19 cellular contexts compared by ENCODE assay signal in genomic region chr6:93985953-93986352, GRCh38.
DNase-seq lines count a peak whose midpoint lies in the region; ATAC-seq, FAIRE-seq and TF ChIP-seq lines count a peak whose summit lies in the region.
"Had no signal": no experiment of that assay in that cellular context is flagged by ENCODE, and none has a peak within 500 bp of the region (broad histone marks: within the 10 kb centered on the region; RNA-seq: fewer than 3 reads in every experiment).

No MANE protein-coding gene starts in this region.

- H3K27ac ChIP-seq in H1 (ENCODE audit: low read depth, low read length) (no peak overlapping the region), mesendoderm (ENCODE audit: low read depth, low read length) (no peak overlapping the region), foreskin keratinocyte (no peak overlapping the region)
- H3K27ac ChIP-seq: BLaER1 treated with 17β-estradiol and CSF1 and Interleukin-3, amounts not matched to agents 10 nM and 100 nM had no signal

- FAIRE-seq in H1 (lab: Jason Lieb, UNC), result no peak
- FAIRE-seq: GM12878, HTR-8/SVneo had no signal

- H3K27ac Mint-ChIP-seq in activated naive CD4-positive, alpha-beta T cell treated with anti-CD3 and anti-CD28 coated beads, Interleukin-2, amount 50 U/mL, for 72 hours, result no peak overlapping the region
- H3K27ac Mint-ChIP-seq: B cell; CD8-positive, alpha-beta T cell; HFFc6 had no signal

- H2AK5ac ChIP-seq in H1 (ENCODE audit: low read depth, low read length) (no peak overlapping the region), mesendoderm (ENCODE audit: low read length) (no peak overlapping the region)

- TF ChIP-seq RAD21 in H1 (IDR thresholded peaks at IDR 0.05 in 1 of 2, conservative IDR thresholded peaks at IDR 0.05 in 1 of 2; ENCODE audit: low read depth in 2 of 2, low read length in 2 of 2), result no peak

- no peak overlapping the region for H2BK15ac ChIP-seq in H1 (ENCODE audit: low read length)
- H2BK15ac ChIP-seq in mesendoderm (replicated peaks; ENCODE audit: low read depth), result no peak overlapping the region

- no peak overlapping the region for H3K14ac ChIP-seq in H1 (ENCODE audit: insufficient read length)

- H4K20me1 ChIP-seq in H1 (replicated peaks in 1 of 2; ENCODE audit: control insufficient read depth in 1 of 2, insufficient read depth in 2 of 2, low read length in 2 of 2), result no peaks in the 10 kb centered on the region
- H4K20me1 ChIP-seq: BLaER1 treated with 17β-estradiol and CSF1 and Interleukin-3, amounts not matched to agents 10 nM and 100 nM had no signal

- H3K79me1 ChIP-seq in H1 (ENCODE audit: low read depth, low read length) (no peaks in the 10 kb centered on the region), mesendoderm (ENCODE audit: low read length) (no peaks in the 10 kb centered on the region)

- H4K8ac ChIP-seq in H1 (ENCODE audit: extremely low read depth, insufficient read depth, low read length), result no peak overlapping the region
- H4K8ac ChIP-seq in mesendoderm (ENCODE audit: low read depth, low read length), result no peak overlapping the region

- no peaks in the 10 kb centered on the region for H3K9me3 ChIP-seq in H1 (ENCODE audit: insufficient read depth in 2 of 2, low read depth in 1 of 2, low read length in 1 of 2)
- H3K9me3 ChIP-seq: BLaER1 treated with 17β-estradiol and CSF1 and Interleukin-3, amounts not matched to agents 10 nM and 100 nM had no signal

- no peak overlapping the region for H4K91ac ChIP-seq in H1 (replicated peaks; ENCODE audit: insufficient read length, low read length)

- H2AFZ ChIP-seq in H1 (ENCODE audit: low read length), result no peak overlapping the region

- no peak for TF ChIP-seq POLR2A in H1 (IDR thresholded peaks at IDR 0.05; ENCODE audit: control extremely low read depth in 1 of 2, low read depth in 2 of 2, low read length in 2 of 2)

- ATAC-seq in left lobe of liver, result no peak
- ATAC-seq in activated naive CD4-positive, alpha-beta T cell treated with anti-CD3 and anti-CD28 coated beads, Interleukin-2, amount 50 U/mL, for 72 hours, result no peak
- no peak for ATAC-seq in foreskin keratinocyte
- ATAC-seq: CD8-positive, alpha-beta T cell; GM12878 had no signal

- 87% methylated on average over 2 of the region's 2 CpGs; no CpG with 5 or more reads in 1 of the 2 experiments for WGBS in H1 (ENCODE audit: extremely low coverage in 1 of 2, insufficient coverage in 1 of 2, insufficient read length in 1 of 2, insufficient replicate concordance in 2 of 2, low coverage in 1 of 2, low lambda C conversion rate in 2 of 2, missing lambda C conversion rate in 1 of 2), 2 experiments
- no CpG with 5 or more reads among the region's 2 CpGs for WGBS in mesendoderm (ENCODE audit: extremely low coverage, insufficient coverage, low lambda C conversion rate)

- TF ChIP-seq CTCF in H1 (IDR thresholded peaks at IDR 0.05; ENCODE audit: control extremely low read depth in 1 of 3, insufficient read depth in 1 of 3, low read depth in 1 of 3, low read length in 3 of 3) (peak in 1 of 3 experiments; percentile 6; a peak in 1 of 4 replicates), foreskin keratinocyte (conservative IDR thresholded peaks at IDR 0.05) (no peak)

- CTCF ChIA-PET in H1 (lab: Charles Lee; ENCODE audit: partially characterized antibody), result interaction anchor here (0.6 to 1.2 kb wide), 3 partner anchors 88 to 268 kb away, joined by 3 to 4 read pairs (median 3); no protein-coding TSS in a partner anchor

- no peaks in the 10 kb centered on the region for H3K36me3 ChIP-seq in H1 (ENCODE audit: control insufficient read depth in 2 of 4, insufficient read depth in 4 of 4, low read length in 3 of 4)
- no peaks in the 10 kb centered on the region for H3K36me3 ChIP-seq in mesendoderm (ENCODE audit: control insufficient read depth, insufficient read depth, low read length)
- H3K36me3 ChIP-seq: BLaER1 treated with 17β-estradiol and CSF1 and Interleukin-3, amounts not matched to agents 10 nM and 100 nM had no signal

- H3K9ac ChIP-seq in H1 (replicated peaks in 1 of 4; ENCODE audit: extremely low read depth in 1 of 4, low read depth in 3 of 4, low read length in 3 of 4), result no peak overlapping the region
- H3K9ac ChIP-seq in mesendoderm (ENCODE audit: low read length), result no peak overlapping the region
- H3K9ac ChIP-seq: BLaER1 treated with 17β-estradiol and CSF1 and Interleukin-3, amounts not matched to agents 10 nM and 100 nM had no signal

- H3K4ac ChIP-seq in H1 (replicated peaks; ENCODE audit: insufficient read length, low read depth, low read length) (no peak overlapping the region), mesendoderm (ENCODE audit: low read depth, low read length) (no peak overlapping the region)

- H3K79me2 ChIP-seq in H1 (ENCODE audit: control insufficient read depth in 1 of 2, insufficient read depth in 2 of 2, low read length in 2 of 2) (no peaks in the 10 kb centered on the region), mesendoderm (ENCODE audit: control insufficient read depth, insufficient read depth, low read length) (no peaks in the 10 kb centered on the region)

- peaks cover 0 to 7% of the 10 kb centered on the region in 2 donors for H3K36me3 Mint-ChIP-seq in activated naive CD4-positive, alpha-beta T cell treated with anti-CD3 and anti-CD28 coated beads, Interleukin-2, amount 50 U/mL, for 72 hours
- H3K36me3 Mint-ChIP-seq: CD8-positive, alpha-beta T cell had no signal

- no peaks in the 10 kb centered on the region for H3K27me3 ChIP-seq in H1 (replicated peaks in 1 of 4; ENCODE audit: control insufficient read depth in 3 of 4, extremely low read depth in 1 of 4, insufficient read depth in 3 of 4, low read length in 3 of 4)
- no peaks in the 10 kb centered on the region for H3K27me3 ChIP-seq in mesendoderm (ENCODE audit: insufficient read depth, low read length, poor library complexity)
- no peaks in the 10 kb centered on the region for H3K27me3 ChIP-seq in foreskin keratinocyte
- H3K27me3 ChIP-seq: BLaER1 treated with 17β-estradiol and CSF1 and Interleukin-3, amounts not matched to agents 10 nM and 100 nM had no signal

- H3K4me2 ChIP-seq in H1 (ENCODE audit: insufficient read depth in 1 of 2, low read depth in 2 of 2, low read length in 2 of 2), result no peak overlapping the region
- no peak overlapping the region for H3K4me2 ChIP-seq in mesendoderm (ENCODE audit: low read length)
- H3K4me2 ChIP-seq: BLaER1 treated with 17β-estradiol and CSF1 and Interleukin-3, amounts not matched to agents 10 nM and 100 nM had no signal

- H3K56ac ChIP-seq in H1 (replicated peaks; ENCODE audit: insufficient read length, low read depth, low read length) (no peak overlapping the region), mesendoderm (ENCODE audit: low read length) (no peak overlapping the region)

- no peak overlapping the region for H2BK12ac ChIP-seq in H1 (ENCODE audit: low read depth, low read length)

- no peak overlapping the region for H2BK20ac ChIP-seq in H1 (ENCODE audit: low read length)

- no peak overlapping the region for H3K18ac ChIP-seq in H1 (ENCODE audit: extremely low read depth, low read length)
- no peak overlapping the region for H3K18ac ChIP-seq in mesendoderm (ENCODE audit: low read length)

- peak; percentile 8 for DNase-seq in UCSD-AML1 (lab: John Stamatoyannopoulos, UW; ENCODE audit: unreplicated experiment)
- no peak for DNase-seq in H1 (ENCODE audit: low read depth in 1 of 2, low spot score in 2 of 2)
- peak; percentile 5 for DNase-seq in mesendoderm
- no peak for DNase-seq in left lobe of liver (ENCODE audit: low spot score)
- DNase-seq in activated naive CD4-positive, alpha-beta T cell treated with anti-CD3 and anti-CD28 coated beads, Interleukin-2, amount 50 U/mL, for 72 hours (ENCODE audit: low spot score in 2 of 2), result no peak
- DNase-seq in foreskin keratinocyte, result no peak
- DNase-seq: CD8-positive, alpha-beta T cell; COR-L47; DMS 273 treated with DMSO at 0.1 percent for 48 hours; DMS53; DND-41; EL; HCEC 1CT; HFFc6; IMR-90 had no signal

- POLR2A ChIA-PET in H1 (lab: Charles Lee; ENCODE audit: partially characterized antibody), result no interaction called here

- TF ChIP-seq EP300 in H1 (IDR thresholded peaks at IDR 0.05; ENCODE audit: borderline replicate concordance in 1 of 2, low read depth in 2 of 2, low read length in 2 of 2), result no peak

- peaks cover 15 to 19% of the 10 kb centered on the region in 2 donors for H3K9me3 Mint-ChIP-seq in activated naive CD4-positive, alpha-beta T cell treated with anti-CD3 and anti-CD28 coated beads, Interleukin-2, amount 50 U/mL, for 72 hours

- H4K5ac ChIP-seq in H1 (ENCODE audit: insufficient read length, low read depth, low read length) (no peak overlapping the region), mesendoderm (ENCODE audit: low read length) (no peak overlapping the region)

- no peak overlapping the region for H3K23ac ChIP-seq in H1 (ENCODE audit: insufficient read length)
- H3K23ac ChIP-seq in mesendoderm (ENCODE audit: low read length), result no peak overlapping the region

- H3K4me1 ChIP-seq in H1 (replicated peaks in 1 of 4; ENCODE audit: control insufficient read depth in 3 of 4, insufficient read depth in 4 of 4, low read length in 3 of 4) (no peaks in the 10 kb centered on the region), mesendoderm (ENCODE audit: control insufficient read depth, low read depth, low read length) (no peaks in the 10 kb centered on the region), foreskin keratinocyte (no peaks in the 10 kb centered on the region)
- H3K4me1 ChIP-seq: BLaER1 treated with 17β-estradiol and CSF1 and Interleukin-3, amounts not matched to agents 10 nM and 100 nM had no signal

- peak overlapping the region; percentile 21 for H2BK120ac ChIP-seq in H1 (replicated peaks; ENCODE audit: low read depth, low read length)
- no peak overlapping the region for H2BK120ac ChIP-seq in mesendoderm (ENCODE audit: low read depth, low read length)

- H3K4me3 ChIP-seq in H1 (ENCODE audit: extremely low read depth in 1 of 4, insufficient read depth in 2 of 4, low read depth in 3 of 4, low read length in 4 of 4) (no peak overlapping the region), mesendoderm (ENCODE audit: low read length) (no peak overlapping the region)
- H3K4me3 ChIP-seq: BLaER1 treated with 17β-estradiol and CSF1 and Interleukin-3, amounts not matched to agents 10 nM and 100 nM; GM12878 had no signal

- no peak overlapping the region for H2BK5ac ChIP-seq in H1 (ENCODE audit: low read depth, low read length)
- H2BK5ac ChIP-seq in mesendoderm (ENCODE audit: low read length), result no peak overlapping the region

- H3K23me2 ChIP-seq in H1 (ENCODE audit: low read depth, low read length), result no peaks in the 10 kb centered on the region; the same call in 1 of the 2 replicates

TF ChIP-seq in H1, 55 proteins besides CTCF, POLR2A, EP300 and RAD21 (continues in another document):
- TF ChIP-seq JUN (IDR thresholded peaks at IDR 0.05; ENCODE audit: low read depth, low read length) (no peak), TEAD4 (IDR thresholded peaks at IDR 0.05; ENCODE audit: low read depth, low read length) (no peak), JUND (IDR thresholded peaks at IDR 0.05; ENCODE audit: low read length) (no peak), NRF1 (IDR thresholded peaks at IDR 0.05; ENCODE audit: low read depth, low read length) (no peak), GABPA (IDR thresholded peaks at IDR 0.05; ENCODE audit: borderline replicate concordance, insufficient read depth, low read length) (no peak), SP4 (IDR thresholded peaks at IDR 0.05; ENCODE audit: low read length) (no peak), SIN3A (conservative IDR thresholded peaks at IDR 0.05 in 1 of 2, IDR thresholded peaks at IDR 0.05 in 1 of 2; ENCODE audit: low read depth in 1 of 2, low read length in 2 of 2) (no peak)

Comparison
In these comparisons a context has a peak if more than half of its experiments do, and no peak if none do; other contexts are left out.
1. DNase-seq: peak in UCSD-AML1 (single experiment) and mesendoderm (single experiment); none in H1 (0 of 2), left lobe of liver (single experiment), activated naive CD4-positive, alpha-beta T cell treated with anti-CD3 and anti-CD28 coated beads, Interleukin-2, amount 50 U/mL, for 72 hours (0 of 2) and foreskin keratinocyte (0 of 2).